In genomic region chr11:17439316-17439782, GRCh38 we compare ENCODE assay signal across 1 cellular context.
TF ChIP-seq lines count a peak whose summit lies in the region.

No MANE protein-coding gene starts in this region.

TF ChIP-seq in HepG2, 621 proteins besides CTCF, POLR2A, EP300 and RAD21 (continued from another document):
- peak; percentile 59; the same call in 1 of the 2 replicates for TF ChIP-seq AHDC1 (CRISPR knock-in tag; IDR thresholded peaks at IDR 0.05; ENCODE audit: borderline replicate concordance)
- TF ChIP-seq ZBTB10 (CRISPR knock-in tag; IDR thresholded peaks at IDR 0.05; ENCODE audit: borderline replicate concordance), result no peak
- TF ChIP-seq KMT2A (CRISPR knock-in tag; IDR thresholded peaks at IDR 0.05), result no peak
- peak; percentile 50; the same call in 1 of the 2 replicates for TF ChIP-seq HNF1A (IDR thresholded peaks at IDR 0.05; ENCODE audit: low read depth)
- no peak for TF ChIP-seq HNF1A (CRISPR knock-in tag; IDR thresholded peaks at IDR 0.05; ENCODE audit: borderline replicate concordance)
- no peak for TF ChIP-seq MBNL3 (CRISPR knock-in tag; conservative IDR thresholded peaks at IDR 0.05)
- TF ChIP-seq ZNF552 (CRISPR knock-in tag; IDR thresholded peaks at IDR 0.05; ENCODE audit: borderline replicate concordance), result no peak
- TF ChIP-seq RXRA (CRISPR knock-in tag; IDR thresholded peaks at IDR 0.05), result peak; percentile 58; the same call in 1 of the 2 replicates
